1 cellular context compared by ENCODE assay signal in the genomic region with DNA sequence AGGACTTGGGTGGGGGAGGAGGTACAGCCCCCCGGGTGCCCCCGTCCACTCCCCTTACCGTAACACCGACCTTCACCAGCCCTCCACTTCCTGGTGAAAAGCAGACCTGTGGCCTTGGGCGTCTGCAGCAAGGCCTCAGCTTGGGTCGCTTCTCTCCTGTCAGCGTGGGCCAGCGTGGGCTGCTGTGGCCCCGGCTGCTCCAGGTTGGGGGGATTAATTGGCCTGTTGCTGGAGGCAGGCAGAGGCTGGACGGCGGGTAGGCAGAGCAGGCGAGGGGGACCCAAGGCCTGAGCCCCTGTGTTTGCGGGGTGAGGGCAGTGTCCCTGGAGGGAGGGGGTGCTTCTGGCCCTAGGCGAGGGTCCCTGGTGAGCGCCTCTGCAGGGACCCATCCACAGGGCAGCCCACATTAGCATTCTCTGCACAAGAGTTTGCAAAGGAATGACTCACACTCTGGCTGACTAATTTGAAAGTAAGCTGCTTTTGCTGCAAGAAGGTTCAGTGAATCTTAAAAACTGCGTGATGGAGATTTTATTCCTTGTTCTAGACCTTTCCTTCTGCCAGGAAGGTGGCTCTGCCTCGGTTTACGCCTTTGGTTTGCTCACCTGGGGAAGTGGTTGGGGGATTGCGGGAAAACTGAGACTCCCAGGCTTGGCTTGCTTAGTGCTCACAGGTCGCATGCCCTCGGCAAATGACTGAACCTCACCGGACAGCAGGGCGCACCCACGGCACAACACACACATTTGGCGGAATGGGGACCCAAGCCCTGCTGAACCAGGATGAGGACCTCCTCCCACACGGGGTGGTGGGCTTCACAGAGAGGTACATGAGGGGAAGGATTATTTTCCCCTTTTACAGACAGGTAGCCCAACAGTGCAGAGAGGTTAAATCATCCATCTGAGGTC.
A peak's percentile ranks its signal among the peaks of the same experiment; 100 is the strongest.
TF ChIP-seq lines count a peak whose summit lies in the region.

No MANE protein-coding gene starts in this region.

TF ChIP-seq in HEK293, 187 proteins besides CTCF, POLR2A, EP300 and RAD21 (continued from another document):
- TF ChIP-seq, protein P1, sequence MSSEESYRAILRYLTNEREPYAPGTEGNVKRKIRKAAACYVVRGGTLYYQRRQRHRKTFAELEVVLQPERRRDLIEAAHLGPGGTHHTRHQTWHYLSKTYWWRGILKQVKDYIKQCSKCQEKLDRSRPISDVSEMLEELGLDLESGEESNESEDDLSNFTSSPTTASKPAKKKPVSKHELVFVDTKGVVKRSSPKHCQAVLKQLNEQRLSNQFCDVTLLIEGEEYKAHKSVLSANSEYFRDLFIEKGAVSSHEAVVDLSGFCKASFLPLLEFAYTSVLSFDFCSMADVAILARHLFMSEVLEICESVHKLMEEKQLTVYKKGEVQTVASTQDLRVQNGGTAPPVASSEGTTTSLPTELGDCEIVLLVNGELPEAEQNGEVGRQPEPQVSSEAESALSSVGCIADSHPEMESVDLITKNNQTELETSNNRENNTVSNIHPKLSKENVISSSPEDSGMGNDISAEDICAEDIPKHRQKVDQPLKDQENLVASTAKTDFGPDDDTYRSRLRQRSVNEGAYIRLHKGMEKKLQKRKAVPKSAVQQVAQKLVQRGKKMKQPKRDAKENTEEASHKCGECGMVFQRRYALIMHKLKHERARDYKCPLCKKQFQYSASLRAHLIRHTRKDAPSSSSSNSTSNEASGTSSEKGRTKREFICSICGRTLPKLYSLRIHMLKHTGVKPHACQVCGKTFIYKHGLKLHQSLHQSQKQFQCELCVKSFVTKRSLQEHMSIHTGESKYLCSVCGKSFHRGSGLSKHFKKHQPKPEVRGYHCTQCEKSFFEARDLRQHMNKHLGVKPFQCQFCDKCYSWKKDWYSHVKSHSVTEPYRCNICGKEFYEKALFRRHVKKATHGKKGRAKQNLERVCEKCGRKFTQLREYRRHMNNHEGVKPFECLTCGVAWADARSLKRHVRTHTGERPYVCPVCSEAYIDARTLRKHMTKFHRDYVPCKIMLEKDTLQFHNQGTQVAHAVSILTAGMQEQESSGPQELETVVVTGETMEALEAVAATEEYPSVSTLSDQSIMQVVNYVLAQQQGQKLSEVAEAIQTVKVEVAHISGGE (tag by site-specific recombination; conservative IDR thresholded peaks at IDR 0.05; ENCODE audit: low read depth), result no peak
- TF ChIP-seq, protein P2, sequence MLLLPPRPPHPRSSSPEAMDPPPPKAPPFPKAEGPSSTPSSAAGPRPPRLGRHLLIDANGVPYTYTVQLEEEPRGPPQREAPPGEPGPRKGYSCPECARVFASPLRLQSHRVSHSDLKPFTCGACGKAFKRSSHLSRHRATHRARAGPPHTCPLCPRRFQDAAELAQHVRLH (tag by site-specific recombination; IDR thresholded peaks at IDR 0.05), result no peak
- no peak for TF ChIP-seq ZNF248 (tag by site-specific recombination; IDR thresholded peaks at IDR 0.05)
- TF ChIP-seq ZNF600 (tag by site-specific recombination; IDR thresholded peaks at IDR 0.05), result no peak
- TF ChIP-seq ZNF660 (tag by site-specific recombination; IDR thresholded peaks at IDR 0.05), result 0 out of 2 replicates have a peak, but pooled peaks have one; percentile 29
- no peak for TF ChIP-seq ZNF394 (tag by site-specific recombination; IDR thresholded peaks at IDR 0.05; ENCODE audit: borderline replicate concordance)
- peak; percentile 58 for TF ChIP-seq EGR2 (tag by site-specific recombination; IDR thresholded peaks at IDR 0.05; ENCODE audit: low read depth)
- TF ChIP-seq, protein P3, sequence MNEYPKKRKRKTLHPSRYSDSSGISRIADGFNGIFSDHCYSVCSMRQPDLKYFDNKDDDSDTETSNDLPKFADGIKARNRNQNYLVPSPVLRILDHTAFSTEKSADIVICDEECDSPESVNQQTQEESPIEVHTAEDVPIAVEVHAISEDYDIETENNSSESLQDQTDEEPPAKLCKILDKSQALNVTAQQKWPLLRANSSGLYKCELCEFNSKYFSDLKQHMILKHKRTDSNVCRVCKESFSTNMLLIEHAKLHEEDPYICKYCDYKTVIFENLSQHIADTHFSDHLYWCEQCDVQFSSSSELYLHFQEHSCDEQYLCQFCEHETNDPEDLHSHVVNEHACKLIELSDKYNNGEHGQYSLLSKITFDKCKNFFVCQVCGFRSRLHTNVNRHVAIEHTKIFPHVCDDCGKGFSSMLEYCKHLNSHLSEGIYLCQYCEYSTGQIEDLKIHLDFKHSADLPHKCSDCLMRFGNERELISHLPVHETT (tag by site-specific recombination; IDR thresholded peaks at IDR 0.05), result no peak
- no peak for TF ChIP-seq ZNF324 (tag by site-specific recombination; IDR thresholded peaks at IDR 0.05)
- TF ChIP-seq PRDM1 (tag by site-specific recombination; IDR thresholded peaks at IDR 0.05), result peak; percentile 58; the same call in 1 of the 2 replicates
